ENCODE assay signal across 28 cellular contexts in genomic region chr11:29008481-29008880, GRCh38.
"Had no signal": no experiment of that assay in that cellular context is flagged by ENCODE, and none has a peak within 500 bp of the region (broad histone marks: within the 10 kb centered on the region; RNA-seq: fewer than 3 reads in every experiment).

No MANE protein-coding gene starts in this region.

- H3K9me3 Mint-ChIP-seq: nephron progenitor cell, neural progenitor cell had no signal

- H3K27ac Mint-ChIP-seq: immature natural killer cell; natural killer cell; nephron progenitor cell; neural progenitor cell; progenitor cell of endocrine pancreas; stimulated activated effector memory CD8-positive, alpha-beta T cell treated with anti-CD3 and anti-CD28 coated beads, Interleukin-12 subunit alpha, Interleukin-12 subunit beta, amount 100 ng/mL, for 72 hours; stimulated activated naive CD8-positive, alpha-beta T cell treated with anti-CD3 and anti-CD28 coated beads, Interleukin-15, Interleukin-2, amounts not matched to agents 100 ng/mL and 50 ng/mL, for 24 hours had no signal

- H3K4me3 ChIP-seq: left lung, lower lobe of right lung, neural progenitor cell, ovary, skin epidermis, suprapubic skin, thoracic aorta, tibial artery, upper lobe of right lung had no signal

- H2AFZ ChIP-seq: neural progenitor cell had no signal

- H3K27ac ChIP-seq: left lung, lower lobe of right lung, neural progenitor cell, neutrophil, ovary, skin epidermis, suprapubic skin, thoracic aorta, tibial artery, upper lobe of right lung had no signal

- H3K36me3 Mint-ChIP-seq: natural killer cell; neural progenitor cell; stimulated activated effector memory CD8-positive, alpha-beta T cell treated with anti-CD3 and anti-CD28 coated beads, Interleukin-12 subunit alpha, Interleukin-12 subunit beta, amount 100 ng/mL, for 72 hours had no signal

- H3K9ac ChIP-seq: neural progenitor cell had no signal

- H3K27me3 ChIP-seq: left lung, neural progenitor cell, neutrophil, ovary, suprapubic skin, tibial artery, upper lobe of right lung had no signal

- H3K36me3 ChIP-seq: left lung, lower lobe of right lung, neural progenitor cell, neutrophil, ovary, suprapubic skin, thoracic aorta, tibial artery, upper lobe of right lung had no signal

- H3K4me1 ChIP-seq: left lung, lower lobe of right lung, neural progenitor cell, suprapubic skin, tibial artery, upper lobe of right lung had no signal

- ATAC-seq: left colon; left lung; lower lobe of right lung; natural killer cell; right cardiac atrium; sciatic nerve; stimulated activated effector memory CD8-positive, alpha-beta T cell treated with anti-CD3 and anti-CD28 coated beads, Interleukin-12 subunit alpha, Interleukin-12 subunit beta, amount 100 ng/mL, for 72 hours; upper lobe of right lung had no signal

- H3K4me2 ChIP-seq: neural progenitor cell had no signal

- DNase-seq: hypothalamus; immature natural killer cell; kidney; left colon; left lung; lower lobe of right lung; mammary epithelial cell; mesenchymal stem cell; natural killer cell; nephron progenitor cell; occipital lobe; ovary; retina; right cardiac atrium; stimulated activated CD4-positive, alpha-beta T cell treated with anti-CD3 and anti-CD28 coated beads, Interleukin-4, amount 100 ng/mL, for 24 hours; stimulated activated naive CD4-positive, alpha-beta T cell; tibial artery; trophoblast cell; upper lobe of right lung had no signal

- H3K4me1 Mint-ChIP-seq: immature natural killer cell; natural killer cell; nephron progenitor cell; neural progenitor cell; stimulated activated effector memory CD8-positive, alpha-beta T cell treated with anti-CD3 and anti-CD28 coated beads, Interleukin-12 subunit alpha, Interleukin-12 subunit beta, amount 100 ng/mL, for 72 hours had no signal

- H3K4me3 Mint-ChIP-seq: immature natural killer cell; natural killer cell; nephron progenitor cell; neural progenitor cell; stimulated activated effector memory CD8-positive, alpha-beta T cell treated with anti-CD3 and anti-CD28 coated beads, Interleukin-12 subunit alpha, Interleukin-12 subunit beta, amount 100 ng/mL, for 72 hours; stimulated activated naive CD8-positive, alpha-beta T cell treated with anti-CD3 and anti-CD28 coated beads, Interleukin-15, Interleukin-2, amounts not matched to agents 100 ng/mL and 50 ng/mL, for 24 hours had no signal

- H3K9me3 ChIP-seq: left lung, lower lobe of right lung, neutrophil, ovary, suprapubic skin, thoracic aorta, tibial artery, upper lobe of right lung had no signal

- H3K27me3 Mint-ChIP-seq: progenitor cell of endocrine pancreas; stimulated activated naive CD8-positive, alpha-beta T cell treated with anti-CD3 and anti-CD28 coated beads, Interleukin-15, Interleukin-2, amounts not matched to agents 100 ng/mL and 50 ng/mL, for 24 hours had no signal
